Comparison of ENCODE assay signal across 14 cellular contexts in genomic region chr2:231877533-231878456, GRCh38. TPM values are rescaled to one million over a fixed set of nuclear protein-coding genes. Genes with fewer than 3 reads are reported as not detected.
A peak's percentile ranks its signal among the peaks of the same experiment; 100 is the strongest.
DNase-seq lines count a peak whose midpoint lies in the region; ATAC-seq and TF ChIP-seq lines count a peak whose summit lies in the region.
"Had no signal": no experiment of that assay in that cellular context is flagged by ENCODE, and none has a peak within 500 bp of the region (broad histone marks: within the 10 kb centered on the region; RNA-seq: fewer than 3 reads in every experiment).

No MANE protein-coding gene starts in this region.

- in situ Hi-C loops in G401 (cut with HindIII; ENCODE audit: low sequenced_read_pairs), result no loop called here

- no peaks in the 10 kb centered on the region for H3K4me1 ChIP-seq in osteoblast (ENCODE audit: insufficient read depth, low read length)

- no peaks in the 10 kb centered on the region for H3K36me3 ChIP-seq in osteoblast (ENCODE audit: insufficient read depth, low read length)

- no peaks in the 10 kb centered on the region for H3K9me3 ChIP-seq in osteoblast (ENCODE audit: low read depth, low read length)

- H3K4me2 ChIP-seq in osteoblast (ENCODE audit: insufficient read depth, low read length), result no peak overlapping the region

- TF ChIP-seq CTCF in choroid plexus epithelial cell (conservative IDR thresholded peaks at IDR 0.05; ENCODE audit: low read depth, low read length) (no peak), osteoblast (IDR thresholded peaks at IDR 0.05; ENCODE audit: extremely low read depth, low read depth, low read length) (no peak)

- DNase-seq in G401 (ENCODE audit: low spot score) (peak; percentile 3), NCI-H226 (peak; percentile 42), choroid plexus epithelial cell (ENCODE audit: low read depth) (peak; percentile 80), osteoblast (ENCODE audit: insufficient read length, low spot score, missing footprints) (peak; percentile 36), activated gamma-delta T cell treated with Interleukin-2 at 50 U/mL for 16 hours (no peak), OCI-M2 (lab: John Stamatoyannopoulos, UW; ENCODE audit: unreplicated experiment) (no peak)
- DNase-seq in activated CD4-positive, alpha-beta T cell treated with anti-CD3 and anti-CD28 coated beads, Interleukin-2, amount 50 U/mL, for 1 hour, result no peak
- DNase-seq: activated CD4-positive, alpha-beta T cell treated with anti-CD3 and anti-CD28 coated beads for 36 hours; caudate nucleus; CD8-positive, alpha-beta T cell; hypothalamus; NCI-H526 treated with DMSO at 0.1 percent for 48 hours had no signal

- no peak overlapping the region for H2AFZ ChIP-seq in osteoblast (ENCODE audit: low read length)

- H3K4me3 ChIP-seq in choroid plexus epithelial cell (ENCODE audit: low read depth, low read length) (no peak overlapping the region), osteoblast (ENCODE audit: insufficient read depth, low read length) (no peak overlapping the region)

- H4K20me1 ChIP-seq in osteoblast (ENCODE audit: insufficient read depth, low read length), result no peaks in the 10 kb centered on the region

- H3K79me2 ChIP-seq in osteoblast (ENCODE audit: insufficient read depth, low read length), result no peaks in the 10 kb centered on the region

- H3K27ac ChIP-seq in osteoblast (ENCODE audit: low read depth, low read length), result no peak overlapping the region

- no peak for ATAC-seq in HG03135 (IDR thresholded peaks at IDR 0.05; ENCODE audit: unreplicated experiment)
- ATAC-seq: activated CD4-positive, alpha-beta T cell treated with anti-CD3 and anti-CD28 coated beads for 36 hours; activated T-helper 17 cell treated with anti-CD3 and anti-CD28 coated beads, Interleukin-2, amount 50 U/mL, for 72 hours; CD8-positive, alpha-beta T cell had no signal

- H3K27me3 ChIP-seq in osteoblast (ENCODE audit: insufficient read depth, low read length), result peaks cover 11% of the 10 kb centered on the region

RNA-seq across cellular contexts. Expression of gene NPPC, which starts 48.4 kb away (rescaled TPM):
- total RNA-seq in G401 (2014; rRNA removed; shearing (Covaris generic)), result 1.6 and 2.6 TPM in 2 replicates
- total RNA-seq in osteoblast, result not detected in 2 replicates
- total RNA-seq: activated T-helper 17 cell treated with anti-CD3 and anti-CD28 coated beads, Interleukin-2, amount 50 U/mL, for 72 hours had no signal

Comparison
In these comparisons a context has a peak if more than half of its experiments do, and no peak if none do; other contexts are left out.
1. DNase-seq: peak in G401 (single experiment), NCI-H226 (single experiment), choroid plexus epithelial cell (single experiment) and osteoblast (single experiment); none in activated gamma-delta T cell treated with Interleukin-2 at 50 U/mL for 16 hours (single experiment), activated CD4-positive, alpha-beta T cell treated with anti-CD3 and anti-CD28 coated beads, Interleukin-2, amount 50 U/mL, for 1 hour (single experiment) and OCI-M2 (single experiment).